ENCODE assay signal across 1 cellular context in genomic region chr1:17134724-17135123, GRCh38.
TF ChIP-seq lines count a peak whose summit lies in the region.

No MANE protein-coding gene starts in this region.

TF ChIP-seq in GM12878, 131 proteins besides CTCF, POLR2A, EP300 and RAD21:
- TF ChIP-seq ZNF217 (IDR thresholded peaks at IDR 0.05) (no peak), NR2C2 (IDR thresholded peaks at IDR 0.05; ENCODE audit: borderline replicate concordance, control insufficient read depth, insufficient read length, low read depth) (peak; percentile 27)
